ENCODE assay signal across 1 cellular context in the genomic region with DNA sequence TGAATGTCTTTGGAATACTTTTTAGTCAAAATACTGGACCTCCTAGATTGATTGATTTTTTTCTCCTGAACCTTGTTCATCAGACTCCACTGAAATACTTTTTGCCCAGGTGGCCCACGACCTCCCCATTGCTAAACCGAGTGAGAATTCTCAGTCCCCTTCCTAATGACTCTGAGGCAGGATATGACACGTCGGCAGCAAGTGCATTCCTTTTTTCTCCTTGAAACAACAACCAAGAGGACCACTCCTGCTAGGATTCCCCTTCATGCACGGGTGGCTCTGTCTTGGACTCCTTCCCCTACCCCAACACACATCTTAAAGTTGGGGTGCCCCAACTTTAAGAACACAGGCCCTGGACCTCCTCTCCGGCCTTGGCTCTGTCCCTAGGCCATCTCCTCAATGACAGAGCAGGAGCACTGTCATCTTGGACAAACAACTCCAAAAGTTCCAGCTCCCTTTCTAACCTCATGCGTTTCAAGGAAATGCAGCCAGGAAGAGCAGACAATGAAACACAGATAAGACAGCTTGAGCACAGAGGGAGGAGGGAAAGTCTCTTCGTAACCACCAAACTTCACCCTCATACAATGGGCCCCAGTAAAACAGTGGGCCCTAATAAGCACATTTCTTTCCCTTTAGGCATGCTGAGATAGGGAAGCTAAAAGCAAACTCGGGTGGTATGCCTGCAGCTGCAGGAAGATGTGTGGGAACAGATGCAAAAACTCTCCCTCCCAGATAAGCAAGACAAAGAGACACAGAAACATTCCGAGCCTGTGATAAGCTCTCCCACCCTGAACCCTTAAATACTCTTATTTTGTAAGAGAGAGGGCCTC.
TF ChIP-seq lines count a peak whose summit lies in the region.

No MANE protein-coding gene starts in this region.

TF ChIP-seq in K562, 482 proteins besides CTCF, POLR2A, EP300 and RAD21 (continued from another document and continues in another):
- TF ChIP-seq, protein P1, sequence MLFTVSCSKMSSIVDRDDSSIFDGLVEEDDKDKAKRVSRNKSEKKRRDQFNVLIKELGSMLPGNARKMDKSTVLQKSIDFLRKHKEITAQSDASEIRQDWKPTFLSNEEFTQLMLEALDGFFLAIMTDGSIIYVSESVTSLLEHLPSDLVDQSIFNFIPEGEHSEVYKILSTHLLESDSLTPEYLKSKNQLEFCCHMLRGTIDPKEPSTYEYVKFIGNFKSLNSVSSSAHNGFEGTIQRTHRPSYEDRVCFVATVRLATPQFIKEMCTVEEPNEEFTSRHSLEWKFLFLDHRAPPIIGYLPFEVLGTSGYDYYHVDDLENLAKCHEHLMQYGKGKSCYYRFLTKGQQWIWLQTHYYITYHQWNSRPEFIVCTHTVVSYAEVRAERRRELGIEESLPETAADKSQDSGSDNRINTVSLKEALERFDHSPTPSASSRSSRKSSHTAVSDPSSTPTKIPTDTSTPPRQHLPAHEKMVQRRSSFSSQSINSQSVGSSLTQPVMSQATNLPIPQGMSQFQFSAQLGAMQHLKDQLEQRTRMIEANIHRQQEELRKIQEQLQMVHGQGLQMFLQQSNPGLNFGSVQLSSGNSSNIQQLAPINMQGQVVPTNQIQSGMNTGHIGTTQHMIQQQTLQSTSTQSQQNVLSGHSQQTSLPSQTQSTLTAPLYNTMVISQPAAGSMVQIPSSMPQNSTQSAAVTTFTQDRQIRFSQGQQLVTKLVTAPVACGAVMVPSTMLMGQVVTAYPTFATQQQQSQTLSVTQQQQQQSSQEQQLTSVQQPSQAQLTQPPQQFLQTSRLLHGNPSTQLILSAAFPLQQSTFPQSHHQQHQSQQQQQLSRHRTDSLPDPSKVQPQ (CRISPR knock-in tag; IDR thresholded peaks at IDR 0.05; ENCODE audit: borderline replicate concordance), result no peak
- TF ChIP-seq, protein P2, sequence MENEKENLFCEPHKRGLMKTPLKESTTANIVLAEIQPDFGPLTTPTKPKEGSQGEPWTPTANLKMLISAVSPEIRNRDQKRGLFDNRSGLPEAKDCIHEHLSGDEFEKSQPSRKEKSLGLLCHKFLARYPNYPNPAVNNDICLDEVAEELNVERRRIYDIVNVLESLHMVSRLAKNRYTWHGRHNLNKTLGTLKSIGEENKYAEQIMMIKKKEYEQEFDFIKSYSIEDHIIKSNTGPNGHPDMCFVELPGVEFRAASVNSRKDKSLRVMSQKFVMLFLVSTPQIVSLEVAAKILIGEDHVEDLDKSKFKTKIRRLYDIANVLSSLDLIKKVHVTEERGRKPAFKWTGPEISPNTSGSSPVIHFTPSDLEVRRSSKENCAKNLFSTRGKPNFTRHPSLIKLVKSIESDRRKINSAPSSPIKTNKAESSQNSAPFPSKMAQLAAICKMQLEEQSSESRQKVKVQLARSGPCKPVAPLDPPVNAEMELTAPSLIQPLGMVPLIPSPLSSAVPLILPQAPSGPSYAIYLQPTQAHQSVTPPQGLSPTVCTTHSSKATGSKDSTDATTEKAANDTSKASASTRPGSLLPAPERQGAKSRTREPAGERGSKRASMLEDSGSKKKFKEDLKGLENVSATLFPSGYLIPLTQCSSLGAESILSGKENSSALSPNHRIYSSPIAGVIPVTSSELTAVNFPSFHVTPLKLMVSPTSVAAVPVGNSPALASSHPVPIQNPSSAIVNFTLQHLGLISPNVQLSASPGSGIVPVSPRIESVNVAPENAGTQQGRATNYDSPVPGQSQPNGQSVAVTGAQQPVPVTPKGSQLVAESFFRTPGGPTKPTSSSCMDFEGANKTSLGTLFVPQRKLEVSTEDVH (IDR thresholded peaks at IDR 0.05; ENCODE audit: low read depth, partially characterized antibody), result no peak
- no peak for TF ChIP-seq ATF1 (CRISPR knock-in tag; IDR thresholded peaks at IDR 0.05)
- peak; percentile 39; the same call in 1 of the 2 replicates for TF ChIP-seq ATF1 (tag; IDR thresholded peaks at IDR 0.05)
- TF ChIP-seq SNRNP70 (optimal IDR thresholded peaks at IDR 0.05; ENCODE audit: low read depth, low read length), result no peak
- peak; percentile 98 for TF ChIP-seq MYNN (IDR thresholded peaks at IDR 0.05)
- no peak for TF ChIP-seq MYNN (CRISPR knock-in tag; IDR thresholded peaks at IDR 0.05)
- 0 out of 2 replicates have a peak, but pooled peaks have one; percentile 23 for TF ChIP-seq ZNF584 (CRISPR knock-in tag; IDR thresholded peaks at IDR 0.05; ENCODE audit: low read depth)
- no peak; the same call in 1 of the 2 replicates for TF ChIP-seq ZNF274 (IDR thresholded peaks at IDR 0.05; ENCODE audit: borderline replicate concordance, low read depth, low read length)
- no peak for TF ChIP-seq TOE1 (IDR thresholded peaks at IDR 0.05; ENCODE audit: borderline replicate concordance)
- TF ChIP-seq TOE1 (CRISPR knock-in tag; IDR thresholded peaks at IDR 0.05; ENCODE audit: borderline replicate concordance, low read depth), result no peak
- TF ChIP-seq ZNF507 (tag; conservative IDR thresholded peaks at IDR 0.05), result no peak
- TF ChIP-seq KAT7 (CRISPR knock-in tag; IDR thresholded peaks at IDR 0.05; ENCODE audit: borderline replicate concordance), result no peak
- TF ChIP-seq, protein P3, sequence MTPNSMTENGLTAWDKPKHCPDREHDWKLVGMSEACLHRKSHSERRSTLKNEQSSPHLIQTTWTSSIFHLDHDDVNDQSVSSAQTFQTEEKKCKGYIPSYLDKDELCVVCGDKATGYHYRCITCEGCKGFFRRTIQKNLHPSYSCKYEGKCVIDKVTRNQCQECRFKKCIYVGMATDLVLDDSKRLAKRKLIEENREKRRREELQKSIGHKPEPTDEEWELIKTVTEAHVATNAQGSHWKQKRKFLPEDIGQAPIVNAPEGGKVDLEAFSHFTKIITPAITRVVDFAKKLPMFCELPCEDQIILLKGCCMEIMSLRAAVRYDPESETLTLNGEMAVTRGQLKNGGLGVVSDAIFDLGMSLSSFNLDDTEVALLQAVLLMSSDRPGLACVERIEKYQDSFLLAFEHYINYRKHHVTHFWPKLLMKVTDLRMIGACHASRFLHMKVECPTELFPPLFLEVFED (CRISPR knock-in tag; conservative IDR thresholded peaks at IDR 0.05), result no peak
- TF ChIP-seq, protein P4, sequence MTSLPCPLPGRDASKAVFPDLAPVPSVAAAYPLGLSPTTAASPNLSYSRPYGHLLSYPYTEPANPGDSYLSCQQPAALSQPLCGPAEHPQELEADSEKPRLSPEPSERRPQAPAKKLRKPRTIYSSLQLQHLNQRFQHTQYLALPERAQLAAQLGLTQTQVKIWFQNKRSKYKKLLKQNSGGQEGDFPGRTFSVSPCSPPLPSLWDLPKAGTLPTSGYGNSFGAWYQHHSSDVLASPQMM (CRISPR knock-in tag; IDR thresholded peaks at IDR 0.05), result no peak
- TF ChIP-seq ZKSCAN1 (IDR thresholded peaks at IDR 0.05; ENCODE audit: low read depth, low read length), result no peak
- no peak for TF ChIP-seq ZSCAN32 (CRISPR knock-in tag; IDR thresholded peaks at IDR 0.05)
- TF ChIP-seq SMAD4 (CRISPR knock-in tag; conservative IDR thresholded peaks at IDR 0.05), result peak; percentile 71
- no peak; the same call in 1 of the 2 replicates for TF ChIP-seq ZNF239 (CRISPR knock-in tag; IDR thresholded peaks at IDR 0.05)
- TF ChIP-seq RBM15 (IDR thresholded peaks at IDR 0.05; ENCODE audit: insufficient read depth, low read length), result no peak
- TF ChIP-seq, protein P5, sequence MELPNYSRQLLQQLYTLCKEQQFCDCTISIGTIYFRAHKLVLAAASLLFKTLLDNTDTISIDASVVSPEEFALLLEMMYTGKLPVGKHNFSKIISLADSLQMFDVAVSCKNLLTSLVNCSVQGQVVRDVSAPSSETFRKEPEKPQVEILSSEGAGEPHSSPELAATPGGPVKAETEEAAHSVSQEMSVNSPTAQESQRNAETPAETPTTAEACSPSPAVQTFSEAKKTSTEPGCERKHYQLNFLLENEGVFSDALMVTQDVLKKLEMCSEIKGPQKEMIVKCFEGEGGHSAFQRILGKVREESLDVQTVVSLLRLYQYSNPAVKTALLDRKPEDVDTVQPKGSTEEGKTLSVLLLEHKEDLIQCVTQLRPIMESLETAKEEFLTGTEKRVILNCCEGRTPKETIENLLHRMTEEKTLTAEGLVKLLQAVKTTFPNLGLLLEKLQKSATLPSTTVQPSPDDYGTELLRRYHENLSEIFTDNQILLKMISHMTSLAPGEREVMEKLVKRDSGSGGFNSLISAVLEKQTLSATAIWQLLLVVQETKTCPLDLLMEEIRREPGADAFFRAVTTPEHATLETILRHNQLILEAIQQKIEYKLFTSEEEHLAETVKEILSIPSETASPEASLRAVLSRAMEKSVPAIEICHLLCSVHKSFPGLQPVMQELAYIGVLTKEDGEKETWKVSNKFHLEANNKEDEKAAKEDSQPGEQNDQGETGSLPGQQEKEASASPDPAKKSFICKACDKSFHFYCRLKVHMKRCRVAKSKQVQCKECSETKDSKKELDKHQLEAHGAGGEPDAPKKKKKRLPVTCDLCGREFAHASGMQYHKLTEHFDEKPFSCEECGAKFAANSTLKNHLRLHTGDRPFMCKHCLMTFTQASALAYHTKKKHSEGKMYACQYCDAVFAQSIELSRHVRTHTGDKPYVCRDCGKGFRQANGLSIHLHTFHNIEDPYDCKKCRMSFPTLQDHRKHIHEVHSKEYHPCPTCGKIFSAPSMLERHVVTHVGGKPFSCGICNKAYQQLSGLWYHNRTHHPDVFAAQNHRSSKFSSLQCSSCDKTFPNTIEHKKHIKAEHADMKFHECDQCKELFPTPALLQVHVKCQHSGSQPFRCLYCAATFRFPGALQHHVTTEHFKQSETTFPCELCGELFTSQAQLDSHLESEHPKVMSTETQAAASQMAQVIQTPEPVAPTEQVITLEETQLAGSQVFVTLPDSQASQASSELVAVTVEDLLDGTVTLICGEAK (IDR thresholded peaks at IDR 0.05), result 0 out of 2 replicates have a peak, but pooled peaks have one; percentile 32
- TF ChIP-seq, protein P5 (CRISPR knock-in tag; IDR thresholded peaks at IDR 0.05), result no peak
- TF ChIP-seq PRPF4 (IDR thresholded peaks at IDR 0.05; ENCODE audit: insufficient read depth, low read depth, low read length, poor library complexity, severe bottlenecking), result no peak
- TF ChIP-seq, protein P6, sequence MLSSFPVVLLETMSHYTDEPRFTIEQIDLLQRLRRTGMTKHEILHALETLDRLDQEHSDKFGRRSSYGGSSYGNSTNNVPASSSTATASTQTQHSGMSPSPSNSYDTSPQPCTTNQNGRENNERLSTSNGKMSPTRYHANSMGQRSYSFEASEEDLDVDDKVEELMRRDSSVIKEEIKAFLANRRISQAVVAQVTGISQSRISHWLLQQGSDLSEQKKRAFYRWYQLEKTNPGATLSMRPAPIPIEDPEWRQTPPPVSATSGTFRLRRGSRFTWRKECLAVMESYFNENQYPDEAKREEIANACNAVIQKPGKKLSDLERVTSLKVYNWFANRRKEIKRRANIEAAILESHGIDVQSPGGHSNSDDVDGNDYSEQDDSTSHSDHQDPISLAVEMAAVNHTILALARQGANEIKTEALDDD (IDR thresholded peaks at IDR 0.05), result no peak
- no peak for TF ChIP-seq E2F3 (CRISPR knock-in tag; IDR thresholded peaks at IDR 0.05)
- TF ChIP-seq BHLHE40 (IDR thresholded peaks at IDR 0.05; ENCODE audit: low read length), result no peak
- TF ChIP-seq PCBP1 (IDR thresholded peaks at IDR 0.05; ENCODE audit: low read depth, low read length, poor library complexity, severe bottlenecking), result no peak
- TF ChIP-seq ZNF764 (CRISPR knock-in tag; IDR thresholded peaks at IDR 0.05; ENCODE audit: low read depth), result no peak
- no peak for TF ChIP-seq GTF2F1 (IDR thresholded peaks at IDR 0.05; ENCODE audit: low read depth, low read length)
- TF ChIP-seq GABPB1 (CRISPR knock-in tag; IDR thresholded peaks at IDR 0.05), result 0 out of 2 replicates have a peak, but pooled peaks have one; percentile 53
- TF ChIP-seq, protein P7, sequence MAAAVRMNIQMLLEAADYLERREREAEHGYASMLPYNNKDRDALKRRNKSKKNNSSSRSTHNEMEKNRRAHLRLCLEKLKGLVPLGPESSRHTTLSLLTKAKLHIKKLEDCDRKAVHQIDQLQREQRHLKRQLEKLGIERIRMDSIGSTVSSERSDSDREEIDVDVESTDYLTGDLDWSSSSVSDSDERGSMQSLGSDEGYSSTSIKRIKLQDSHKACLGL (CRISPR knock-in tag; IDR thresholded peaks at IDR 0.05; ENCODE audit: borderline replicate concordance, poor library complexity, severe bottlenecking), result no peak
- no peak for TF ChIP-seq NELFE (IDR thresholded peaks at IDR 0.05; ENCODE audit: insufficient read depth, insufficient read length)
- peak; percentile 81; the same call in 1 of the 2 replicates for TF ChIP-seq LCOR (CRISPR knock-in tag; IDR thresholded peaks at IDR 0.05)
- TF ChIP-seq FOSL1 (tag; conservative IDR thresholded peaks at IDR 0.05), result no peak
- no peak for TF ChIP-seq MAFK (IDR thresholded peaks at IDR 0.05; ENCODE audit: low read length)
- 0 out of 2 replicates have a peak, but pooled peaks have one; percentile 4 for TF ChIP-seq ILK (tag; IDR thresholded peaks at IDR 0.05; ENCODE audit: borderline replicate concordance, low read depth)
